Comparison of ENCODE assay signal across 16 cellular contexts in genomic region chr4:79913581-79913980, GRCh38.
DNase-seq lines count a peak whose midpoint lies in the region; ATAC-seq and TF ChIP-seq lines count a peak whose summit lies in the region.
"Had no signal": no experiment of that assay in that cellular context is flagged by ENCODE, and none has a peak within 500 bp of the region (broad histone marks: within the 10 kb centered on the region; RNA-seq: fewer than 3 reads in every experiment).

No MANE protein-coding gene starts in this region.

- peaks cover 30% of the 10 kb centered on the region for H4K20me1 ChIP-seq in smooth muscle cell (ENCODE audit: low read depth)

- H3K4me3 Mint-ChIP-seq in effector memory CD8-positive, alpha-beta T cell: no peak overlapping the region
- H3K4me3 Mint-ChIP-seq: naive thymus-derived CD8-positive, alpha-beta T cell had no signal

- H3K9me3 ChIP-seq in smooth muscle cell (replicated peaks; ENCODE audit: low read depth): no peaks in the 10 kb centered on the region
- no peaks in the 10 kb centered on the region for H3K9me3 ChIP-seq in effector memory CD4-positive, alpha-beta T cell (ENCODE audit: control insufficient read depth, low read length)
- H3K9me3 ChIP-seq: A549, MG63 had no signal

- peaks cover 0 to 2% of the 10 kb centered on the region in 2 donors for H3K9me3 Mint-ChIP-seq in effector memory CD8-positive, alpha-beta T cell
- H3K9me3 Mint-ChIP-seq: naive thymus-derived CD8-positive, alpha-beta T cell had no signal

- H3K4me1 Mint-ChIP-seq in effector memory CD8-positive, alpha-beta T cell (ENCODE audit: low read depth in 2 of 2): peaks cover 12 to 18% of the 10 kb centered on the region in 2 donors

- DNase-seq in SKM-1 treated with dmso at 0.1 percent for 144 hours (lab: John Stamatoyannopoulos, UW; ENCODE audit: unreplicated experiment) (peak; percentile 30), SKM-1 (lab: John Stamatoyannopoulos, UW; ENCODE audit: unreplicated experiment) (no peak), NB4 (ENCODE audit: low read depth) (peak; percentile 77), smooth muscle cell (lab: John Stamatoyannopoulos, UW; ENCODE audit: unreplicated experiment) (no peak), KG1 (lab: John Stamatoyannopoulos, UW) (no peak)
- DNase-seq in effector memory CD8-positive, alpha-beta T cell: no peak
- DNase-seq in effector memory CD4-positive, alpha-beta T cell: no peak
- DNase-seq: adrenal gland; GF-D8; MG63; naive thymus-derived CD8-positive, alpha-beta T cell; NCI-H526; stimulated activated CD4-positive, alpha-beta T cell treated with anti-CD3 and anti-CD28 coated beads, Interleukin-12 subunit alpha, Interleukin-12 subunit beta, amount 100 ng/mL, for 4 hours; stimulated activated CD8-positive, alpha-beta memory T cell treated with anti-CD3 and anti-CD28 coated beads, Interleukin-4, amount 100 ng/mL, for 48 hours had no signal

- no peak overlapping the region for H3K4me3 ChIP-seq in NB4 (ENCODE audit: low read depth, low read length)
- no peak overlapping the region for H3K4me3 ChIP-seq in smooth muscle cell
- H3K4me3 ChIP-seq in effector memory CD4-positive, alpha-beta T cell (ENCODE audit: insufficient read depth, low read depth, low read length, poor library complexity, severe bottlenecking): no peak overlapping the region
- H3K4me3 ChIP-seq: A549, adrenal gland, MG63 had no signal

- H3K4me1 ChIP-seq in smooth muscle cell (ENCODE audit: low read depth): no peaks in the 10 kb centered on the region
- no peaks in the 10 kb centered on the region for H3K4me1 ChIP-seq in effector memory CD4-positive, alpha-beta T cell (ENCODE audit: control insufficient read depth, insufficient read depth, low read length, poor library complexity, severe bottlenecking)
- H3K4me1 ChIP-seq: A549, adrenal gland had no signal

- H3K27ac ChIP-seq in smooth muscle cell (ENCODE audit: low read depth): no peak overlapping the region
- no peak overlapping the region for H3K27ac ChIP-seq in effector memory CD4-positive, alpha-beta T cell (ENCODE audit: insufficient read depth, low read length, poor library complexity, severe bottlenecking)
- H3K27ac ChIP-seq: A549, adrenal gland had no signal

- peak overlapping the region in 1 of 2 donors; percentile 55 for H3K27ac Mint-ChIP-seq in effector memory CD8-positive, alpha-beta T cell
- H3K27ac Mint-ChIP-seq: naive thymus-derived CD8-positive, alpha-beta T cell had no signal

- no peak for TF ChIP-seq POLR2A in NB4 (IDR thresholded peaks at IDR 0.05; ENCODE audit: extremely low read depth, insufficient read length)

- no peak overlapping the region for H2AFZ ChIP-seq in smooth muscle cell (ENCODE audit: low read depth)

- H3K79me2 ChIP-seq in smooth muscle cell (ENCODE audit: low read depth): no peaks in the 10 kb centered on the region

- ATAC-seq in effector memory CD8-positive, alpha-beta T cell (replicated peaks): peak; percentile 64
- no peak for ATAC-seq in GM21515 (IDR thresholded peaks at IDR 0.05; ENCODE audit: unreplicated experiment)
- ATAC-seq: A549; naive thymus-derived CD8-positive, alpha-beta T cell had no signal

- no peaks in the 10 kb centered on the region for H3K36me3 Mint-ChIP-seq in effector memory CD8-positive, alpha-beta T cell (ENCODE audit: insufficient read depth)
- H3K36me3 Mint-ChIP-seq: naive thymus-derived CD8-positive, alpha-beta T cell had no signal

- H3K4me2 ChIP-seq in smooth muscle cell: peak overlapping the region; percentile 10
- H3K4me2 ChIP-seq: A549 had no signal

- no peak overlapping the region for H3K9ac ChIP-seq in smooth muscle cell (ENCODE audit: low read depth)

- H3K27me3 Mint-ChIP-seq in effector memory CD8-positive, alpha-beta T cell: no peaks in the 10 kb centered on the region
- H3K27me3 Mint-ChIP-seq: naive thymus-derived CD8-positive, alpha-beta T cell had no signal

- no peak for TF ChIP-seq CTCF in NB4 (IDR thresholded peaks at IDR 0.05; ENCODE audit: low read depth, low read length)
- no peak for TF ChIP-seq CTCF in smooth muscle cell (IDR thresholded peaks at IDR 0.05; ENCODE audit: borderline replicate concordance, insufficient read depth, poor library complexity, severe bottlenecking)

- H3K36me3 ChIP-seq in smooth muscle cell (ENCODE audit: low read depth): no peaks in the 10 kb centered on the region
- H3K36me3 ChIP-seq in effector memory CD4-positive, alpha-beta T cell (ENCODE audit: control insufficient read depth, insufficient read depth, low read length): no peaks in the 10 kb centered on the region
- H3K36me3 ChIP-seq: adrenal gland, MG63 had no signal

- WGBS in smooth muscle cell (ENCODE audit: low lambda C conversion rate): 0% methylated on average over 1 of the region's 1 CpG

- H3K27me3 ChIP-seq in smooth muscle cell (ENCODE audit: low read depth): no peaks in the 10 kb centered on the region
- no peaks in the 10 kb centered on the region for H3K27me3 ChIP-seq in effector memory CD4-positive, alpha-beta T cell (replicated peaks; ENCODE audit: control insufficient read depth, insufficient read depth, low read length, poor library complexity, severe bottlenecking)
- H3K27me3 ChIP-seq: adrenal gland, MG63 had no signal

- no peaks in the 10 kb centered on the region for H3F3A ChIP-seq in smooth muscle cell (ENCODE audit: low read depth)

Comparison
In these comparisons a context has a peak if more than half of its experiments do, and no peak if none do; other contexts are left out.
1. DNase-seq: peak in SKM-1 treated with dmso at 0.1 percent for 144 hours (single experiment) and NB4 (single experiment); none in SKM-1 (single experiment), effector memory CD8-positive, alpha-beta T cell (0 of 3), smooth muscle cell (single experiment), KG1 (single experiment) and effector memory CD4-positive, alpha-beta T cell (0 of 3).